Comparison of ENCODE assay signal across 8 cellular contexts in the genomic region with DNA sequence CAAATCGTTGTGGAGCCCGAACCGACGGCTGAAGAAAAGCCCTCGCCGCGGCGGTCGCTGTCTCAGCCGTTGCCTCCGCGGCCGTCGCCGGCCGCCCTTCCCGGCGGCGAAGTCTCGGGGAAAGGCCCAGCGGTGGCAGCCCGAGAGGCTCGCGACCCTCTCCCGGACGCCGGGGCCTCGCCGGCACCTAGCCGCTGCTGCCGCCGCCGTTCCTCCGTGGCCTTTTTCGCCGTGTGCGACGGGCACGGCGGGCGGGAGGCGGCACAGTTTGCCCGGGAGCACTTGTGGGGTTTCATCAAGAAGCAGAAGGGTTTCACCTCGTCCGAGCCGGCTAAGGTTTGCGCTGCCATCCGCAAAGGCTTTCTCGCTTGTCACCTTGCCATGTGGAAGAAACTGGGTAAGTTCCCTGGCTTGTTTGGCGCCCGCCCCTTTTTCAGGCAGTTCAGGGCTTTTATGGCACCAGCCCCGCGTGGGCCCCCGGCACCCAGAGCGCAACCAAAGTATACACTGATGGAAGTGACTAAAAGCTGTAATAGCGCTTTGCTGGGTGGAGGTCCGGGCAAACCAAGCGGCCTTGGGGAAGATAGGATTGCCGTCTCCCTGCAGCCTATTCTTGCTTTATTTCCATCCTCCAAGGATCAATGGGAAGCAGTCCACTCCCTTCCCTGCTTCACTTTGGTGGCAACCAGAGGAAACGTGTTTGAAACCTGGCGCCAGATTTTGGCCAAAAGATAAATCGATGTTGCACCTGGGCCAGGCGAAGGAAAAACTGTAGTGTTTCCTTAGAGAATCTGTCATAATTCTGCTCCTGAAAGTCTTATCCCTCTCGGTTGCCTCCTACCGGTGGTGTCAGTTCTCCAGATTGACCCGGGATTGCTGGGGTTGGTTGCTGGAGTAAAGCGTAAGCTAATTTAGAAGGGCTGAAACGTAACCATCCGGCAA. TPM values are rescaled to one million over a fixed set of nuclear protein-coding genes. Genes with fewer than 3 reads are reported as not detected.
DNase-seq lines count a peak whose midpoint lies in the region; ATAC-seq and TF ChIP-seq lines count a peak whose summit lies in the region.

No MANE protein-coding gene starts in this region.

- peak; percentile 21 for ATAC-seq in GM21737 (IDR thresholded peaks at IDR 0.05; ENCODE audit: unreplicated experiment)

- H3K9ac ChIP-seq in Karpas-422 (ENCODE audit: low read length) (peak overlapping the region; percentile 77), neural progenitor cell (peak overlapping the region; percentile 78), subcutaneous abdominal adipose tissue (ENCODE audit: low read length in 5 of 5) (peak overlapping the region; percentile 43 to 98 (median 96))

- DNase-seq in DMS114 treated with DMSO at 0.1 percent for 48 hours (lab: John Stamatoyannopoulos, UW; ENCODE audit: unreplicated experiment) (peak; percentile 91), Karpas-422 (peak; percentile 86), RWPE1 (ENCODE audit: low spot score) (peak; percentile 82), activated gamma-delta T cell (lab: John Stamatoyannopoulos, UW) (peak; percentile 17), foreskin fibroblast (peak; percentile 82 to 93), neural progenitor cell (ENCODE audit: low spot score) (peak; percentile 86)

- POLR2A ChIA-PET in RWPE1 (lab: Yijun Ruan, JAX; ENCODE audit: low non-redundant PET), result no interaction called here

- H3K36me3 Mint-ChIP-seq in neural progenitor cell, result no peaks in the 10 kb centered on the region

- H3K9me2 ChIP-seq in Karpas-422 (replicated peaks; ENCODE audit: insufficient read depth, low read length), result no peaks in the 10 kb centered on the region

- H3K36me3 ChIP-seq in Karpas-422 (ENCODE audit: insufficient read depth, low read length) (no peaks in the 10 kb centered on the region), neural progenitor cell (no peaks in the 10 kb centered on the region), subcutaneous abdominal adipose tissue (ENCODE audit: control insufficient read depth in 5 of 5, insufficient read depth in 5 of 5, low read length in 5 of 5) (no peaks in the 10 kb centered on the region)

- peak overlapping the region; percentile 85 for H2AFZ ChIP-seq in Karpas-422 (ENCODE audit: low read length)
- no peak overlapping the region for H2AFZ ChIP-seq in neural progenitor cell (replicated peaks)

- H3K4me1 ChIP-seq in Karpas-422 (ENCODE audit: low read length) (peaks cover 37% of the 10 kb centered on the region), neural progenitor cell (peaks cover 19% of the 10 kb centered on the region), subcutaneous abdominal adipose tissue (ENCODE audit: control insufficient read depth in 5 of 5, insufficient read depth in 5 of 5, low read length in 5 of 5) (peaks cover 3 to 48% (median 42%) of the 10 kb centered on the region in 5 donors)

- peaks cover 24% of the 10 kb centered on the region for H3K4me1 Mint-ChIP-seq in neural progenitor cell

- peak overlapping the region; percentile 92 for H3K27ac Mint-ChIP-seq in neural progenitor cell

- peak overlapping the region; percentile 98 for H3K4me3 Mint-ChIP-seq in neural progenitor cell

- CTCF ChIA-PET in RWPE1 (lab: Yijun Ruan, JAX), result interaction anchor here (0.6 to 1.0 kb wide), 6 partner anchors 8 to 667 kb away, joined by 3 to 9 read pairs (median 3); no protein-coding TSS in a partner anchor

- H3F3A ChIP-seq in neural progenitor cell (ENCODE audit: low read depth), result peaks cover 14% of the 10 kb centered on the region

- TF ChIP-seq CTCF in RWPE1 (conservative IDR thresholded peaks at IDR 0.05; ENCODE audit: low read depth), result peak; percentile 92
- peak; percentile 86 for TF ChIP-seq CTCF in foreskin fibroblast (IDR thresholded peaks at IDR 0.05; ENCODE audit: low read depth, low read length)
- peak; percentile 78 for TF ChIP-seq CTCF in neural progenitor cell (IDR thresholded peaks at IDR 0.05)

- H3K27me3 ChIP-seq in Karpas-422 (ENCODE audit: low read length) (no peaks in the 10 kb centered on the region), neural progenitor cell (no peaks in the 10 kb centered on the region), subcutaneous abdominal adipose tissue (ENCODE audit: control insufficient read depth in 5 of 5, insufficient read depth in 4 of 5, low read length in 5 of 5) (no peaks in the 10 kb centered on the region)

- H3K4me3 ChIP-seq in Karpas-422 (ENCODE audit: low read length) (peak overlapping the region; percentile 90), foreskin fibroblast (ENCODE audit: low read depth in 1 of 2, low read length in 2 of 2) (peak overlapping the region; percentile 90 to 97), neural progenitor cell (peak overlapping the region; percentile 87), subcutaneous abdominal adipose tissue (ENCODE audit: low read depth in 1 of 5, low read length in 5 of 5) (peak overlapping the region; percentile 89 to 98 (median 96))

- no peaks in the 10 kb centered on the region for H3K9me3 ChIP-seq in Karpas-422 (ENCODE audit: low read length)
- H3K9me3 ChIP-seq in neural progenitor cell (ENCODE audit: low read depth), result no peaks in the 10 kb centered on the region
- H3K9me3 ChIP-seq in subcutaneous abdominal adipose tissue (ENCODE audit: control insufficient read depth in 5 of 5, low read length in 5 of 5), result no peaks in the 10 kb centered on the region

- H3K9me3 Mint-ChIP-seq in neural progenitor cell, result no peaks in the 10 kb centered on the region

- H3K27ac ChIP-seq in Karpas-422 (ENCODE audit: low read length) (peak overlapping the region; percentile 42), RWPE1 (peak overlapping the region; percentile 98), neural progenitor cell (peak overlapping the region; percentile 20), subcutaneous abdominal adipose tissue (ENCODE audit: low read depth, low read length) (peak overlapping the region; percentile 88)

- H4K20me1 ChIP-seq in Karpas-422 (ENCODE audit: insufficient read depth, low read depth, low read length) (peaks cover 6% of the 10 kb centered on the region; the same call in 1 of the 2 replicates), neural progenitor cell (ENCODE audit: low read depth) (peaks cover 34% of the 10 kb centered on the region)

- H3K79me2 ChIP-seq in Karpas-422 (ENCODE audit: low read length) (peaks cover 56% of the 10 kb centered on the region), neural progenitor cell (ENCODE audit: low read depth) (peaks cover 57% of the 10 kb centered on the region)

- H3K27me3 Mint-ChIP-seq in neural progenitor cell (ENCODE audit: insufficient read depth, low read depth), result peaks cover 2% of the 10 kb centered on the region

- H3K4me2 ChIP-seq in Karpas-422 (ENCODE audit: low read depth, low read length, poor library complexity, severe bottlenecking) (peak overlapping the region; percentile 93), neural progenitor cell (peak overlapping the region; percentile 77)

RNA-seq across cellular contexts. Expression of gene PPM1D, which starts 0.8 kb away (rescaled TPM):
- total RNA-seq in Karpas-422 (2014; rRNA removed; shearing (Covaris generic); ENCODE audit: low replicate concordance), result 6.4 and 11.8 TPM in 2 replicates
- total RNA-seq in neural progenitor cell (ENCODE audit: low replicate concordance), result 16.6 and 22.9 TPM in 2 replicates

Comparison
In these comparisons a context has a peak if more than half of its experiments do, and no peak if none do; other contexts are left out.
1. Peak in every context shown above with its lines: DNase-seq, ATAC-seq, H3K4me3 ChIP-seq and H3K27ac ChIP-seq.
2. DNase-seq: peak in every context shown above with its lines; median percentile 91 in DMS114 treated with DMSO at 0.1 percent for 48 hours; 88 in foreskin fibroblast; 86 in Karpas-422; 86 in neural progenitor cell; 82 in RWPE1; 17 in activated gamma-delta T cell.
3. H3K27ac ChIP-seq: peak in every context shown above with its lines; median percentile 98 in RWPE1; 88 in subcutaneous abdominal adipose tissue; 42 in Karpas-422; 20 in neural progenitor cell.